Comparison of ENCODE assay signal across 19 cellular contexts in the genomic region with DNA sequence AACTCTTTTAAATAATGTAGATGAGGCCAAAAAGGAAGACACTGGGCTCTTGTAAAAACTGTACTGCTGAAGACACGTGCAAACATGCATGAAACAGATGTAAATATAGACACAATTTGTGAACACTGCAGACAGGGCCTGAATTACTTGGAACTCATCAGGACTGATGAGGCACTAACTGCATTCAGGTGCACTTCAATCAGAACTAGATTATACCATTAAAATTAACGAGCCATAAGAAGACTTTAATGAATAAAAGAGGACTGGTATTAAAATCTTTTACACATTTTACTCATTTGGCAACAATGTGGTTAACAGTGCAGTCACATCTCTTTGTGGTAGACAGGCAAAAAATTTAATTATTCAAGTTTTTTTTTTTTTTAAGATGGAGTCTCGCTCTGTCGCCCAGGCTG. TPM values are rescaled to one million over a fixed set of nuclear protein-coding genes. Genes with fewer than 3 reads are reported as not detected.
DNase-seq lines count a peak whose midpoint lies in the region; ATAC-seq and TF ChIP-seq lines count a peak whose summit lies in the region.
"Had no signal": no experiment of that assay in that cellular context is flagged by ENCODE, and none has a peak within 500 bp of the region (broad histone marks: within the 10 kb centered on the region; RNA-seq: fewer than 3 reads in every experiment).

No MANE protein-coding gene starts in this region.

- WGBS in suprapubic skin = 45% methylated on average over 4 of the region's 4 CpGs

- no peak overlapping the region for H3K27ac ChIP-seq in suprapubic skin
- no peak overlapping the region for H3K27ac ChIP-seq in right atrium auricular region
- H3K27ac ChIP-seq: esophagus squamous epithelium, gastrocnemius medialis, sigmoid colon, SJSA1 had no signal

- no peak overlapping the region for H3K4me3 ChIP-seq in suprapubic skin
- H3K4me3 ChIP-seq in right atrium auricular region = no peak overlapping the region
- H3K4me3 ChIP-seq: esophagus squamous epithelium, gastrocnemius medialis, sigmoid colon, SJSA1 had no signal

- H3K27me3 Mint-ChIP-seq in stimulated activated naive CD8-positive, alpha-beta T cell treated with anti-CD3 and anti-CD28 coated beads, Interleukin-15, Interleukin-2, amounts not matched to agents 100 ng/mL and 50 ng/mL, for 24 hours = no peaks in the 10 kb centered on the region

- TF ChIP-seq EP300 in suprapubic skin (IDR thresholded peaks at IDR 0.05) = no peak

- DNase-seq in stimulated activated naive CD8-positive, alpha-beta T cell treated with anti-CD3 and anti-CD28 coated beads, Interleukin-15, Interleukin-2, amounts not matched to agents 100 U/mL and 50 U/mL, for 24 hours = no peak
- DNase-seq in NAMALWA (ENCODE audit: low spot score) = peak; percentile 35
- DNase-seq in suprapubic skin (ENCODE audit: low spot score in 2 of 2) = no peak
- DNase-seq in erythroblast (lab: John Stamatoyannopoulos, UW) = no peak
- no peak for DNase-seq in UCSD-AML1 (lab: John Stamatoyannopoulos, UW; ENCODE audit: unreplicated experiment)
- no peak for DNase-seq in right atrium auricular region (ENCODE audit: low spot score)
- DNase-seq: activated naive CD4-positive, alpha-beta T cell; C1 segment of cervical spinal cord; esophagus squamous epithelium; gastrocnemius medialis; hypothalamus; KG1; MV-4-11; NCI-H2029; sigmoid colon had no signal

- TF ChIP-seq CTCF in suprapubic skin (IDR thresholded peaks at IDR 0.05) (no peak), right atrium auricular region (IDR thresholded peaks at IDR 0.05) (no peak)

- no peaks in the 10 kb centered on the region for H3K27me3 ChIP-seq in suprapubic skin
- H3K27me3 ChIP-seq in right atrium auricular region = no peaks in the 10 kb centered on the region
- H3K27me3 ChIP-seq: esophagus squamous epithelium, gastrocnemius medialis, sigmoid colon, SJSA1 had no signal

- H3K4me3 Mint-ChIP-seq in stimulated activated naive CD8-positive, alpha-beta T cell treated with anti-CD3 and anti-CD28 coated beads, Interleukin-15, Interleukin-2, amounts not matched to agents 100 ng/mL and 50 ng/mL, for 24 hours = no peak overlapping the region
- H3K4me3 Mint-ChIP-seq: neural crest cell had no signal

- peaks cover 60% of the 10 kb centered on the region for H3K36me3 Mint-ChIP-seq in stimulated activated naive CD8-positive, alpha-beta T cell treated with anti-CD3 and anti-CD28 coated beads, Interleukin-15, Interleukin-2, amounts not matched to agents 100 ng/mL and 50 ng/mL, for 24 hours (ENCODE audit: low read depth)

- H3K4me1 ChIP-seq in suprapubic skin = peaks cover 4% of the 10 kb centered on the region
- H3K4me1 ChIP-seq in right atrium auricular region = no peaks in the 10 kb centered on the region
- H3K4me1 ChIP-seq: gastrocnemius medialis, sigmoid colon, SJSA1 had no signal

- peak overlapping the region; percentile 21 for H3K27ac Mint-ChIP-seq in stimulated activated naive CD8-positive, alpha-beta T cell treated with anti-CD3 and anti-CD28 coated beads, Interleukin-15, Interleukin-2, amounts not matched to agents 100 ng/mL and 50 ng/mL, for 24 hours

- H3K36me3 ChIP-seq in suprapubic skin = no peaks in the 10 kb centered on the region
- H3K36me3 ChIP-seq in right atrium auricular region = peaks cover 5% of the 10 kb centered on the region
- H3K36me3 ChIP-seq: sigmoid colon, SJSA1 had no signal

- ATAC-seq in stimulated activated naive CD8-positive, alpha-beta T cell treated with anti-CD3 and anti-CD28 coated beads, Interleukin-15, Interleukin-2, amounts not matched to agents 100 U/mL and 50 U/mL, for 24 hours = no peak
- peak; percentile 38 for ATAC-seq in GM19351 (IDR thresholded peaks at IDR 0.05; ENCODE audit: unreplicated experiment)
- ATAC-seq: gastrocnemius medialis had no signal

- H3K9me3 Mint-ChIP-seq in stimulated activated naive CD8-positive, alpha-beta T cell treated with anti-CD3 and anti-CD28 coated beads, Interleukin-15, Interleukin-2, amounts not matched to agents 100 ng/mL and 50 ng/mL, for 24 hours = peaks cover 16% of the 10 kb centered on the region

- peaks cover 76% of the 10 kb centered on the region for H3K4me1 Mint-ChIP-seq in stimulated activated naive CD8-positive, alpha-beta T cell treated with anti-CD3 and anti-CD28 coated beads, Interleukin-15, Interleukin-2, amounts not matched to agents 100 ng/mL and 50 ng/mL, for 24 hours (ENCODE audit: low read depth)

- H3K9me3 ChIP-seq in suprapubic skin = no peaks in the 10 kb centered on the region
- peaks cover 7 to 19% of the 10 kb centered on the region in 2 donors for H3K9me3 ChIP-seq in right atrium auricular region
- H3K9me3 ChIP-seq: SJSA1 had no signal

- no peak for TF ChIP-seq POLR2A in suprapubic skin (IDR thresholded peaks at IDR 0.05)
- no peak for TF ChIP-seq POLR2A in erythroblast (IDR thresholded peaks at IDR 0.05; ENCODE audit: low read length)

RNA-seq across cellular contexts. Expression of gene ZCCHC9, which starts 13.4 kb away (rescaled TPM):
- total RNA-seq in suprapubic skin = 10 to 100 TPM; 14.0 to 22.8 (median 19.9) TPM
- 10 to 100 TPM in 1 of 2 donors, 1 to 10 TPM in 1; 9.4 to 10.3 TPM for total RNA-seq in right atrium auricular region

RNA-seq across cellular contexts. Expression of gene CKMT2, which starts 54.9 kb away (rescaled TPM):
- total RNA-seq in suprapubic skin (10 to 100 TPM in 1 of 4 donors, 1 to 10 TPM in 3; 2.5 to 12.3 (median 6.5) TPM), right atrium auricular region (1,000 to 10,000 TPM in 1 of 2 donors, 100 to 1,000 TPM in 1; 909 to 1,365 TPM)
- total RNA-seq: neural crest cell, SJSA1 had no signal

Comparison
In these comparisons a context has a peak if more than half of its experiments do, and no peak if none do; other contexts are left out.
1. RNA of gene CKMT2, which starts 54.9 kb away (total RNA-seq): 909 to 1,365 TPM in right atrium auricular region; 2.5 to 12.3 TPM in suprapubic skin; every median in the first group is over 10 times any median in the second.